8 cellular contexts compared by ENCODE assay signal in genomic region chr11:61294717-61295595, GRCh38. TPM values are rescaled to one million over a fixed set of nuclear protein-coding genes. Genes with fewer than 3 reads are reported as not detected.
DNase-seq lines count a peak whose midpoint lies in the region; ATAC-seq and TF ChIP-seq lines count a peak whose summit lies in the region.

Gene VWCE (minus strand): TSS chr11:61295316. CDS start chr11:61295037, 279 bp downstream.

- peak within 1 kb of the TSS; percentile 94 for H3K4me3 Mint-ChIP-seq in activated naive CD8-positive, alpha-beta T cell

- H3K27me3 Mint-ChIP-seq in activated naive CD8-positive, alpha-beta T cell, result peaks cover 4% of the 10 kb centered on the region

- peaks cover 0 to 44% of the 10 kb centered on the region in 2 donors for H3K4me1 ChIP-seq in right atrium auricular region

- peak within 1 kb of the TSS in 1 of 2 donors; percentile 64 for H3K27ac ChIP-seq in right atrium auricular region

- H3K36me3 ChIP-seq in right atrium auricular region, result peaks cover 8% of the 10 kb centered on the region

- ATAC-seq in GM21447 (IDR thresholded peaks at IDR 0.05; ENCODE audit: unreplicated experiment) (peak; percentile 57), SK-N-SH treated with all-trans-retinoic acid at 6 μM for 48 hours (peak; percentile 86), GM18519 (IDR thresholded peaks at IDR 0.05; ENCODE audit: low FRiP score, unreplicated experiment) (no peak)

- peaks cover 43% of the 10 kb centered on the region for H3K4me1 Mint-ChIP-seq in activated naive CD8-positive, alpha-beta T cell (ENCODE audit: low read depth)

- no peaks in the 10 kb centered on the region for H3K9me3 ChIP-seq in right atrium auricular region

- H3K27me3 ChIP-seq in right atrium auricular region, result no peaks in the 10 kb centered on the region

- H3K36me3 Mint-ChIP-seq in activated naive CD8-positive, alpha-beta T cell, result peaks cover 14% of the 10 kb centered on the region

- H3K4me3 ChIP-seq in right atrium auricular region, result peak within 1 kb of the TSS; percentile 42 to 69
- H3K4me3 ChIP-seq in skeletal muscle cell (ENCODE audit: low read depth, low read length), result peak within 1 kb of the TSS; percentile 59

- peak in 1 of 2 donors; percentile 30 for TF ChIP-seq CTCF in right atrium auricular region (IDR thresholded peaks at IDR 0.05)

- TF ChIP-seq EP300 in Ishikawa (IDR thresholded peaks at IDR 0.05; ENCODE audit: borderline replicate concordance), result no peak

- peak; percentile 60 for DNase-seq in DMS53 treated with DMSO at 0.1 percent for 48 hours (lab: John Stamatoyannopoulos, UW; ENCODE audit: unreplicated experiment)
- DNase-seq in right atrium auricular region (ENCODE audit: low spot score), result no peak
- no peak for DNase-seq in skeletal muscle cell (ENCODE audit: low read depth)

- H3K9me3 Mint-ChIP-seq in activated naive CD8-positive, alpha-beta T cell (ENCODE audit: low read depth), result no peaks in the 10 kb centered on the region

- peak within 1 kb of the TSS; percentile 95 for H3K27ac Mint-ChIP-seq in activated naive CD8-positive, alpha-beta T cell

- peak; percentile 57; the same call in 1 of the 2 replicates for TF ChIP-seq RAD21 in Ishikawa (IDR thresholded peaks at IDR 0.05; ENCODE audit: low read depth)

TF ChIP-seq in Ishikawa, 13 proteins besides CTCF, POLR2A, EP300 and RAD21:
- TF ChIP-seq YY1 (IDR thresholded peaks at IDR 0.05; ENCODE audit: low read depth), result no peak
- no peak for TF ChIP-seq TAF1 (IDR thresholded peaks at IDR 0.05; ENCODE audit: low read depth)
- peak; percentile 26 for TF ChIP-seq MAX (IDR thresholded peaks at IDR 0.05)
- peak; percentile 51; the same call in 1 of the 2 replicates for TF ChIP-seq ZBTB7A (IDR thresholded peaks at IDR 0.05; ENCODE audit: low read depth)

TF ChIP-seq in SK-N-SH treated with all-trans-retinoic acid at 6 μM for 48 hours, 23 proteins besides CTCF, POLR2A, EP300 and RAD21:
- TF ChIP-seq PPARA (CRISPR knock-in tag; IDR thresholded peaks at IDR 0.05; ENCODE audit: borderline replicate concordance), result no peak
- no peak for TF ChIP-seq RARB (CRISPR knock-in tag; IDR thresholded peaks at IDR 0.05)
- TF ChIP-seq ISL1 (CRISPR knock-in tag; IDR thresholded peaks at IDR 0.05), result no peak
- TF ChIP-seq TOX (CRISPR knock-in tag; IDR thresholded peaks at IDR 0.05; ENCODE audit: borderline replicate concordance), result no peak
- TF ChIP-seq ZFP30 (CRISPR knock-in tag; IDR thresholded peaks at IDR 0.05), result no peak
- TF ChIP-seq ZNF565 (CRISPR knock-in tag; conservative IDR thresholded peaks at IDR 0.05; ENCODE audit: low read depth), result no peak
- no peak for TF ChIP-seq ARNTL (CRISPR knock-in tag; IDR thresholded peaks at IDR 0.05; ENCODE audit: borderline replicate concordance, low read depth)
- TF ChIP-seq OSR1 (CRISPR knock-in tag; IDR thresholded peaks at IDR 0.05), result no peak
- no peak for TF ChIP-seq SNAI2 (CRISPR knock-in tag; IDR thresholded peaks at IDR 0.05)
- TF ChIP-seq ZNF70 (CRISPR knock-in tag; IDR thresholded peaks at IDR 0.05), result no peak
- no peak for TF ChIP-seq ZC3H10 (CRISPR knock-in tag; IDR thresholded peaks at IDR 0.05)
- no peak for TF ChIP-seq POU6F1 (CRISPR knock-in tag; IDR thresholded peaks at IDR 0.05; ENCODE audit: borderline replicate concordance, low read depth)
- no peak for TF ChIP-seq CSRNP3 (CRISPR knock-in tag; IDR thresholded peaks at IDR 0.05)
- no peak for TF ChIP-seq PATZ1 (CRISPR knock-in tag; IDR thresholded peaks at IDR 0.05; ENCODE audit: borderline replicate concordance)
- TF ChIP-seq BACH2 (CRISPR knock-in tag; IDR thresholded peaks at IDR 0.05; ENCODE audit: borderline replicate concordance), result no peak
- no peak for TF ChIP-seq TCF4 (CRISPR knock-in tag; IDR thresholded peaks at IDR 0.05; ENCODE audit: borderline replicate concordance)
- no peak for TF ChIP-seq ZNF8 (CRISPR knock-in tag; IDR thresholded peaks at IDR 0.05)

RNA-seq across cellular contexts. Expression of gene VWCE, which starts in this region (rescaled TPM):
- under 1 TPM; 0.48 to 0.94 TPM for total RNA-seq in right atrium auricular region
